8 cellular contexts compared by ENCODE assay signal in the genomic region with DNA sequence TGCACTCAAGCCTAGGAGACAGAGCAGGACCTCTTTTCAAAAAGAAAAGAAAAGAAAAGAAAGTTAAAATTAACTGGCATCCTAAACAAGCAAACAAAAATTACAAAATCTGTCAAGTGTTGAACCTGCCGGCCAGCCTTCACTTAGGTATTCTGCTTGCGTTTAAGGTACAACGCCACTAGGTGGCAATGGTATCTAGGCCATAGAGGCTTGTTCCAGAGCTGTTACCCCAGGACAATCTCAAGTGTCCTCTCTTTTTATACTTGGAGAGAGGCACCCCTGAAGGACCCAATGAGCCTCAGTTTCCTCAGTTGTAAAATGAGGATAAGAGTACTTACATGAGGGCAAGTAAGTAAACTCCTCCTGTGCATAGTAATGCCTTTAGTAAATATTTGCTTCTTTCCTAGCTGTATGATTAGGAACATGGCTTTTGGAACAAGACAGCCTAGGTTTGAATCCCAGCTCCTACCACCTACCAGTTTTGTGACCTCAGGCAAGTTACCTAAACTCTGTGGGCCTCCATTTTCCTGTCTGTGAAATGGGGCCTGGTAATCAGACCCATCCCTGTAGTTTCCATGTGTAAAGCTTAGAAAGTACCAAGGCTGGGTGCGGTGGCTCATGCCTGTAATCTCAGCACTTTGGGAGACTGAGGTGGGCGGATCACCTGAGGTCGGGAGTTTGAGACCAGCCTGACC. TPM values are rescaled to one million over a fixed set of nuclear protein-coding genes. Genes with fewer than 3 reads are reported as not detected.
DNase-seq lines count a peak whose midpoint lies in the region; ATAC-seq, FAIRE-seq and TF ChIP-seq lines count a peak whose summit lies in the region.

No MANE protein-coding gene starts in this region.

- ATAC-seq in HG03108 (IDR thresholded peaks at IDR 0.05; ENCODE audit: unreplicated experiment) (peak; percentile 67), GM18502 (IDR thresholded peaks at IDR 0.05; ENCODE audit: poor library complexity, unreplicated experiment) (no peak)

- CTCF ChIA-PET in CD8-positive, alpha-beta memory T cell (lab: Charles Lee) = interaction anchor here (0.7 to 8.6 kb wide), 27 partner anchors 8 to 782 kb away, joined by 3 to 90 read pairs (median 4); a partner anchor contains a TSS

- no peak overlapping the region for H3K27ac ChIP-seq in CD8-positive, alpha-beta memory T cell (ENCODE audit: low read depth, low read length)
- no peak overlapping the region for H3K27ac ChIP-seq in small intestine (ENCODE audit: low read depth in 1 of 2, low read length in 1 of 2)

- H3K27me3 ChIP-seq in CD8-positive, alpha-beta memory T cell (ENCODE audit: insufficient read depth, low read length, poor library complexity, severe bottlenecking) = peaks cover under 1% of the 10 kb centered on the region
- no peaks in the 10 kb centered on the region for H3K27me3 ChIP-seq in small intestine (ENCODE audit: control insufficient read depth in 2 of 2, insufficient read depth in 2 of 2, low read length in 2 of 2)

- H3K27me3 Mint-ChIP-seq in CD8-positive, alpha-beta memory T cell = peaks cover 8 to 13% of the 10 kb centered on the region in 2 donors
- peaks cover 6% of the 10 kb centered on the region for H3K27me3 Mint-ChIP-seq in glutamatergic neuron (ENCODE audit: unreplicated experiment)

- TF ChIP-seq CTCF in glutamatergic neuron (IDR thresholded peaks at IDR 0.05; ENCODE audit: partially characterized antibody, unreplicated experiment) = peak; percentile 71

- no peaks in the 10 kb centered on the region for H3K4me1 ChIP-seq in CD8-positive, alpha-beta memory T cell (ENCODE audit: insufficient read depth, low read length)
- H3K4me1 ChIP-seq in small intestine (ENCODE audit: control insufficient read depth in 2 of 2, insufficient read depth in 1 of 2, low read depth in 1 of 2, low read length in 1 of 2) = no peaks in the 10 kb centered on the region

- H3K4me3 Mint-ChIP-seq in CD8-positive, alpha-beta memory T cell = no peak overlapping the region
- H3K4me3 Mint-ChIP-seq in glutamatergic neuron (ENCODE audit: unreplicated experiment) = no peak overlapping the region

- no peak overlapping the region for H3K4me3 ChIP-seq in CD8-positive, alpha-beta memory T cell (ENCODE audit: low read length)
- H3K4me3 ChIP-seq in small intestine (ENCODE audit: low read depth in 1 of 2, low read length in 2 of 2) = no peak overlapping the region

- TF ChIP-seq POLR2A in GM12892 (IDR thresholded peaks at IDR 0.05; ENCODE audit: low read depth, low read length) = no peak

- H3K9me3 Mint-ChIP-seq in CD8-positive, alpha-beta memory T cell = no peaks in the 10 kb centered on the region
- H3K9me3 Mint-ChIP-seq in glutamatergic neuron (ENCODE audit: unreplicated experiment) = no peaks in the 10 kb centered on the region

- no peak overlapping the region for H3K27ac Mint-ChIP-seq in CD8-positive, alpha-beta memory T cell
- H3K27ac Mint-ChIP-seq in glutamatergic neuron (ENCODE audit: unreplicated experiment) = no peak overlapping the region

- no peak for FAIRE-seq in RCC 7860 (lab: Jason Lieb, UNC)
- FAIRE-seq in small intestine (lab: Jason Lieb, UNC) = no peak
- FAIRE-seq in GM12892 (lab: Jason Lieb, UNC) = no peak

- H3K9me3 ChIP-seq in CD8-positive, alpha-beta memory T cell (ENCODE audit: low read length) = no peaks in the 10 kb centered on the region
- no peaks in the 10 kb centered on the region for H3K9me3 ChIP-seq in small intestine (ENCODE audit: control insufficient read depth, low read depth)

- POLR2A ChIA-PET in CD8-positive, alpha-beta memory T cell (lab: Charles Lee) = no interaction called here

- H3K36me3 Mint-ChIP-seq in CD8-positive, alpha-beta memory T cell = no peaks in the 10 kb centered on the region
- no peaks in the 10 kb centered on the region for H3K36me3 Mint-ChIP-seq in glutamatergic neuron (ENCODE audit: unreplicated experiment)

- H3K36me3 ChIP-seq in CD8-positive, alpha-beta memory T cell (ENCODE audit: insufficient read depth, low read length) = no peaks in the 10 kb centered on the region
- no peaks in the 10 kb centered on the region for H3K36me3 ChIP-seq in small intestine (ENCODE audit: control insufficient read depth in 2 of 2, insufficient read depth in 2 of 2, low read length in 2 of 2)

- DNase-seq in CD8-positive, alpha-beta memory T cell = peak; percentile 22 to 67 (median 40)
- peak; percentile 28 for DNase-seq in RCC 7860 (ENCODE audit: low spot score)
- peak; percentile 19 for DNase-seq in activated T-helper 9 cell treated with anti-CD3 and anti-CD28 coated beads, Interleukin-2, amount 50 U/mL, for 16 hours (ENCODE audit: low read depth)
- peak; percentile 43 for DNase-seq in glutamatergic neuron
- DNase-seq in small intestine = peak; percentile 64
- DNase-seq in GM12892 (ENCODE audit: insufficient read length) = no peak

- H3K4me1 Mint-ChIP-seq in CD8-positive, alpha-beta memory T cell = peaks cover under 1 to 2% (median under 1%) of the 10 kb centered on the region in 3 donors
- H3K4me1 Mint-ChIP-seq in glutamatergic neuron (ENCODE audit: low read depth, unreplicated experiment) = peaks cover 9% of the 10 kb centered on the region

- 44 to 52% (median 47%) methylated on average over 5 to 6 of the region's 6 CpGs for WGBS in small intestine, 3 donors

RNA-seq across cellular contexts. Expression of a gene that starts 5.8 kb away (rescaled TPM):
- under 1 TPM; 0.64 to 0.70 TPM for total RNA-seq in CD8-positive, alpha-beta memory T cell
- polyA plus RNA-seq in CD8-positive, alpha-beta memory T cell = 5.6 TPM
- total RNA-seq in glutamatergic neuron (ENCODE audit: unreplicated experiment) = 0.47 TPM
- 1 to 10 TPM in 1 of 3 donors, not detected in 2; 1.6 TPM for polyA plus RNA-seq in small intestine
- 0.06 TPM for polyA plus RNA-seq in GM12892 (2012; ENCODE audit: missing spikeins)

RNA-seq across cellular contexts. Expression of a gene that starts 34.2 kb away (rescaled TPM):
- 1,000 to 10,000 TPM; 1,999 to 2,032 TPM for total RNA-seq in CD8-positive, alpha-beta memory T cell
- polyA plus RNA-seq in CD8-positive, alpha-beta memory T cell = 1,462 TPM
- 643 TPM for total RNA-seq in glutamatergic neuron (ENCODE audit: unreplicated experiment)
- polyA plus RNA-seq in small intestine = 1,000 to 10,000 TPM; 2,052 to 4,302 (median 3,085) TPM
- 4,762 TPM for polyA plus RNA-seq in GM12892 (2012; ENCODE audit: missing spikeins)
